ENCODE assay signal across 1 cellular context in genomic region chr5:62403411-62404250, GRCh38.
TF ChIP-seq lines count a peak whose summit lies in the region.

Gene DIMT1 (minus strand): TSS chr5:62403905. CDS start chr5:62403772, 133 bp downstream.

TF ChIP-seq in HepG2, 621 proteins besides CTCF, POLR2A, EP300 and RAD21 (continued from another document and continues in another):
- TF ChIP-seq MED8 (CRISPR knock-in tag; IDR thresholded peaks at IDR 0.05; ENCODE audit: insufficient replicate concordance) (peak; percentile 49), ZNF562 (CRISPR knock-in tag; IDR thresholded peaks at IDR 0.05; ENCODE audit: borderline replicate concordance) (no peak), NFRKB (IDR thresholded peaks at IDR 0.05) (no peak), ZNF468 (CRISPR knock-in tag; IDR thresholded peaks at IDR 0.05) (no peak), HMGXB4 (CRISPR knock-in tag; IDR thresholded peaks at IDR 0.05; ENCODE audit: borderline replicate concordance in 1 of 2, low read depth in 1 of 2) (peak; percentile 82 to 87), KAT2B (IDR thresholded peaks at IDR 0.05; ENCODE audit: borderline replicate concordance, low read depth, low read length) (no peak), TCF12 (IDR thresholded peaks at IDR 0.05) (no peak), TCF12 (CRISPR knock-in tag; IDR thresholded peaks at IDR 0.05) (peak; percentile 71; the same call in 1 of the 2 replicates), THAP11 (CRISPR knock-in tag; IDR thresholded peaks at IDR 0.05) (peak; percentile 99), CCAR2 (optimal IDR thresholded peaks at IDR 0.05; ENCODE audit: low read depth, low read length) (no peak), ZBTB46 (CRISPR knock-in tag; IDR thresholded peaks at IDR 0.05; ENCODE audit: borderline replicate concordance) (peak; percentile 14; the same call in 1 of the 2 replicates), PLRG1 (conservative IDR thresholded peaks at IDR 0.05) (no peak), NR3C1 (CRISPR knock-in tag; IDR thresholded peaks at IDR 0.05) (no peak), HDAC2 (CRISPR knock-in tag; IDR thresholded peaks at IDR 0.05) (peak; percentile 72), ZFY (CRISPR knock-in tag; IDR thresholded peaks at IDR 0.05) (peak; percentile 97), MAFK (conservative IDR thresholded peaks at IDR 0.05 in 1 of 2, IDR thresholded peaks at IDR 0.05 in 1 of 2; ENCODE audit: low read length in 2 of 2) (no peak), ZBTB38 (CRISPR knock-in tag; IDR thresholded peaks at IDR 0.05) (peak; percentile 69; the same call in 1 of the 2 replicates), ZNF256 (CRISPR knock-in tag; conservative IDR thresholded peaks at IDR 0.05) (no peak), NFYC (CRISPR knock-in tag; IDR thresholded peaks at IDR 0.05) (no peak; the same call in 1 of the 2 replicates), PRMT3 (CRISPR knock-in tag; IDR thresholded peaks at IDR 0.05; ENCODE audit: borderline replicate concordance, low read depth) (no peak), ZNF652 (CRISPR knock-in tag; IDR thresholded peaks at IDR 0.05; ENCODE audit: borderline replicate concordance, low read depth) (peak; percentile 39), ONECUT2 (CRISPR knock-in tag; IDR thresholded peaks at IDR 0.05) (no peak), MEIS1 (CRISPR knock-in tag; IDR thresholded peaks at IDR 0.05; ENCODE audit: borderline replicate concordance) (peak; percentile 88; the same call in 1 of the 2 replicates), GFI1 (CRISPR knock-in tag; IDR thresholded peaks at IDR 0.05; ENCODE audit: borderline replicate concordance) (peak; percentile 51; the same call in 1 of the 2 replicates), HCFC1 (IDR thresholded peaks at IDR 0.05; ENCODE audit: low read depth, low read length) (peak; percentile 85), ZNF274 (CRISPR knock-in tag; IDR thresholded peaks at IDR 0.05) (peak; percentile 59; the same call in 1 of the 2 replicates), MATR3 (CRISPR knock-in tag; IDR thresholded peaks at IDR 0.05) (no peak), SATB2 (CRISPR knock-in tag; IDR thresholded peaks at IDR 0.05) (0 out of 2 replicates have a peak, but pooled peaks have one; percentile 1), RBAK (CRISPR knock-in tag; IDR thresholded peaks at IDR 0.05) (no peak), ZNF224 (CRISPR knock-in tag; IDR thresholded peaks at IDR 0.05) (peak; percentile 93; the same call in 1 of the 2 replicates), ZBTB25 (CRISPR knock-in tag; IDR thresholded peaks at IDR 0.05) (peak; percentile 78), ARHGAP35 (CRISPR knock-in tag; IDR thresholded peaks at IDR 0.05; ENCODE audit: borderline replicate concordance) (peak; percentile 81; the same call in 1 of the 2 replicates), ZBTB33 (CRISPR knock-in tag; IDR thresholded peaks at IDR 0.05) (0 out of 2 replicates have a peak, but pooled peaks have one; percentile 4), ISL2 (CRISPR knock-in tag; IDR thresholded peaks at IDR 0.05) (peak; percentile 79), RFXANK (CRISPR knock-in tag; IDR thresholded peaks at IDR 0.05) (peak; percentile 87; the same call in 1 of the 2 replicates), HMG20B (CRISPR knock-in tag; conservative IDR thresholded peaks at IDR 0.05) (no peak), ZNF572 (CRISPR knock-in tag; IDR thresholded peaks at IDR 0.05) (peak; percentile 96), NFIC (IDR thresholded peaks at IDR 0.05; ENCODE audit: low read length) (no peak), TOE1 (CRISPR knock-in tag; IDR thresholded peaks at IDR 0.05) (peak; percentile 90; the same call in 1 of the 2 replicates)
- TF ChIP-seq, protein P1, sequence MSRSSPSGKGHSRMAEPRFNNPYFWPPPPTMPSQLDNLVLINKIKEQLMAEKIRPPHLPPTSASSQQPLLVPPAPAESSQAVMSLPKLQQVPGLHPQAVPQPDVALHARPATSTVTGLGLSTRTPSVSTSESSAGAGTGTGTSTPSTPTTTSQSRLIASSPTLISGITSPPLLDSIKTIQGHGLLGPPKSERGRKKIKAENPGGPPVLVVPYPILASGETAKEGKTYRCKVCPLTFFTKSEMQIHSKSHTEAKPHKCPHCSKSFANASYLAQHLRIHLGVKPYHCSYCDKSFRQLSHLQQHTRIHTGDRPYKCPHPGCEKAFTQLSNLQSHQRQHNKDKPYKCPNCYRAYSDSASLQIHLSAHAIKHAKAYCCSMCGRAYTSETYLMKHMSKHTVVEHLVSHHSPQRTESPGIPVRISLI (CRISPR knock-in tag; IDR thresholded peaks at IDR 0.05; ENCODE audit: borderline replicate concordance) = no peak
- TF ChIP-seq, protein P2, sequence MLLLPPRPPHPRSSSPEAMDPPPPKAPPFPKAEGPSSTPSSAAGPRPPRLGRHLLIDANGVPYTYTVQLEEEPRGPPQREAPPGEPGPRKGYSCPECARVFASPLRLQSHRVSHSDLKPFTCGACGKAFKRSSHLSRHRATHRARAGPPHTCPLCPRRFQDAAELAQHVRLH (CRISPR knock-in tag; IDR thresholded peaks at IDR 0.05; ENCODE audit: borderline replicate concordance, low read depth) = peak; percentile 90
- TF ChIP-seq, protein P3, sequence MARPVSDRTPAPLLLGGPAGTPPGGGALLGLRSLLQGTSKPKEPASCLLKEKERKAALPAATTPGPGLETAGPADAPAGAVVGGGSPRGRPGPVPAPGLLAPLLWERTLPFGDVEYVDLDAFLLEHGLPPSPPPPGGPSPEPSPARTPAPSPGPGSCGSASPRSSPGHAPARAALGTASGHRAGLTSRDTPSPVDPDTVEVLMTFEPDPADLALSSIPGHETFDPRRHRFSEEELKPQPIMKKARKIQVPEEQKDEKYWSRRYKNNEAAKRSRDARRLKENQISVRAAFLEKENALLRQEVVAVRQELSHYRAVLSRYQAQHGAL (CRISPR knock-in tag; IDR thresholded peaks at IDR 0.05; ENCODE audit: not compliant biosample characterization) = no peak
- TF ChIP-seq, protein P4, sequence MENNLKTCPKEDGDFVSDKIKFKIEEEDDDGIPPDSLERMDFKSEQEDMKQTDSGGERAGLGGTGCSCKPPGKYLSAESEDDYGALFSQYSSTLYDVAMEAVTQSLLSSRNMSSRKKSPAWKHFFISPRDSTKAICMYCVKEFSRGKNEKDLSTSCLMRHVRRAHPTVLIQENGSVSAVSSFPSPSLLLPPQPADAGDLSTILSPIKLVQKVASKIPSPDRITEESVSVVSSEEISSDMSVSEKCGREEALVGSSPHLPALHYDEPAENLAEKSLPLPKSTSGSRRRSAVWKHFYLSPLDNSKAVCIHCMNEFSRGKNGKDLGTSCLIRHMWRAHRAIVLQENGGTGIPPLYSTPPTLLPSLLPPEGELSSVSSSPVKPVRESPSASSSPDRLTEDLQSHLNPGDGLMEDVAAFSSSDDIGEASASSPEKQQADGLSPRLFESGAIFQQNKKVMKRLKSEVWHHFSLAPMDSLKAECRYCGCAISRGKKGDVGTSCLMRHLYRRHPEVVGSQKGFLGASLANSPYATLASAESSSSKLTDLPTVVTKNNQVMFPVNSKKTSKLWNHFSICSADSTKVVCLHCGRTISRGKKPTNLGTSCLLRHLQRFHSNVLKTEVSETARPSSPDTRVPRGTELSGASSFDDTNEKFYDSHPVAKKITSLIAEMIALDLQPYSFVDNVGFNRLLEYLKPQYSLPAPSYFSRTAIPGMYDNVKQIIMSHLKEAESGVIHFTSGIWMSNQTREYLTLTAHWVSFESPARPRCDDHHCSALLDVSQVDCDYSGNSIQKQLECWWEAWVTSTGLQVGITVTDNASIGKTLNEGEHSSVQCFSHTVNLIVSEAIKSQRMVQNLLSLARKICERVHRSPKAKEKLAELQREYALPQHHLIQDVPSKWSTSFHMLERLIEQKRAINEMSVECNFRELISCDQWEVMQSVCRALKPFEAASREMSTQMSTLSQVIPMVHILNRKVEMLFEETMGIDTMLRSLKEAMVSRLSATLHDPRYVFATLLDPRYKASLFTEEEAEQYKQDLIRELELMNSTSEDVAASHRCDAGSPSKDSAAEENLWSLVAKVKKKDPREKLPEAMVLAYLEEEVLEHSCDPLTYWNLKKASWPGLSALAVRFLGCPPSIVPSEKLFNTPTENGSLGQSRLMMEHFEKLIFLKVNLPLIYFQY (CRISPR knock-in tag; IDR thresholded peaks at IDR 0.05; ENCODE audit: borderline replicate concordance) = peak; percentile 94
- TF ChIP-seq, protein P5, sequence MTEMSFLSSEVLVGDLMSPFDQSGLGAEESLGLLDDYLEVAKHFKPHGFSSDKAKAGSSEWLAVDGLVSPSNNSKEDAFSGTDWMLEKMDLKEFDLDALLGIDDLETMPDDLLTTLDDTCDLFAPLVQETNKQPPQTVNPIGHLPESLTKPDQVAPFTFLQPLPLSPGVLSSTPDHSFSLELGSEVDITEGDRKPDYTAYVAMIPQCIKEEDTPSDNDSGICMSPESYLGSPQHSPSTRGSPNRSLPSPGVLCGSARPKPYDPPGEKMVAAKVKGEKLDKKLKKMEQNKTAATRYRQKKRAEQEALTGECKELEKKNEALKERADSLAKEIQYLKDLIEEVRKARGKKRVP (CRISPR knock-in tag; IDR thresholded peaks at IDR 0.05) = peak in 1 of 2 experiments; percentile 36; a peak in 1 of 4 replicates
- TF ChIP-seq, protein P6, sequence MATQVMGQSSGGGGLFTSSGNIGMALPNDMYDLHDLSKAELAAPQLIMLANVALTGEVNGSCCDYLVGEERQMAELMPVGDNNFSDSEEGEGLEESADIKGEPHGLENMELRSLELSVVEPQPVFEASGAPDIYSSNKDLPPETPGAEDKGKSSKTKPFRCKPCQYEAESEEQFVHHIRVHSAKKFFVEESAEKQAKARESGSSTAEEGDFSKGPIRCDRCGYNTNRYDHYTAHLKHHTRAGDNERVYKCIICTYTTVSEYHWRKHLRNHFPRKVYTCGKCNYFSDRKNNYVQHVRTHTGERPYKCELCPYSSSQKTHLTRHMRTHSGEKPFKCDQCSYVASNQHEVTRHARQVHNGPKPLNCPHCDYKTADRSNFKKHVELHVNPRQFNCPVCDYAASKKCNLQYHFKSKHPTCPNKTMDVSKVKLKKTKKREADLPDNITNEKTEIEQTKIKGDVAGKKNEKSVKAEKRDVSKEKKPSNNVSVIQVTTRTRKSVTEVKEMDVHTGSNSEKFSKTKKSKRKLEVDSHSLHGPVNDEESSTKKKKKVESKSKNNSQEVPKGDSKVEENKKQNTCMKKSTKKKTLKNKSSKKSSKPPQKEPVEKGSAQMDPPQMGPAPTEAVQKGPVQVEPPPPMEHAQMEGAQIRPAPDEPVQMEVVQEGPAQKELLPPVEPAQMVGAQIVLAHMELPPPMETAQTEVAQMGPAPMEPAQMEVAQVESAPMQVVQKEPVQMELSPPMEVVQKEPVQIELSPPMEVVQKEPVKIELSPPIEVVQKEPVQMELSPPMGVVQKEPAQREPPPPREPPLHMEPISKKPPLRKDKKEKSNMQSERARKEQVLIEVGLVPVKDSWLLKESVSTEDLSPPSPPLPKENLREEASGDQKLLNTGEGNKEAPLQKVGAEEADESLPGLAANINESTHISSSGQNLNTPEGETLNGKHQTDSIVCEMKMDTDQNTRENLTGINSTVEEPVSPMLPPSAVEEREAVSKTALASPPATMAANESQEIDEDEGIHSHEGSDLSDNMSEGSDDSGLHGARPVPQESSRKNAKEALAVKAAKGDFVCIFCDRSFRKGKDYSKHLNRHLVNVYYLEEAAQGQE (IDR thresholded peaks at IDR 0.05; ENCODE audit: borderline replicate concordance in 1 of 2, low read depth in 1 of 2, low read length in 2 of 2) = peak in 1 of 2 experiments; percentile 34; a peak in 1 of 4 replicates
